ENCODE assay signal across 8 cellular contexts in the genomic region with DNA sequence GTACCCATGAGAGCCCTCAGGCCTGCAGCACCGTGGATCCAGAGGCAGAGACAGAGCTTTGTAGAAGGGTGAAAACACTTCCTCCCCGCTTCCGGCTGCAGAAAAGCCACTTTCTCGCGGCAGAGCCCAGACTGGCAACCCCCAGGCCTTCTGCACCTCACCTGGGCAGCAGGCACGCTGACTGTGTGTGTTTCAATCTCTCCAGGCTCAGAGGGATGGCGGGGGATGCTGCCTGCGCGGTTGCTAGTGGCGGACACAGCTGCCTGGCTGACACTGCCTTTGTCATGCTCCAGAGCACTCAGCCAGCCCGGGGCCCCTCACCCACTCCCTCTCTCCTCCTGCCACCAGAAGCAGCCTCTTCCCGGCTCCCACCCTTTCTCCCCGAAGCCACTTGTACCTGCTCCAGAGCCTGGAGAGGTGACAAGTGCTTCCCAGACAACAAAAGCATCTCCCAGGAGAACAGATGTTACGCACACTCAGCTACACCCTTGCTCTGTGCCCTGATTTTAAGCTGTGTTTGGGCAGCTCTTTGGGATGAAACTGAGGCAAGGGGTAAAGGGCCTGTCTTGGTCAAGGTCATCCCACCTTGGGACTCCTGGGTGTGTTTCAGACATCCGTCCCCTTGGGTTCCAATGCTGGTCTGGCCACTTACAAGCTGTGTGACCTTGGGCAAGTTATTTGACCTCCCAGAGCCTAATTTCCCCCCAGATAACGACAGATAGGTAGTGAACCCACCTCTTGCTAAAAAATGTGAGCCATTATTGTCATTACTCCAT. TPM values are rescaled to one million over a fixed set of nuclear protein-coding genes. Genes with fewer than 3 reads are reported as not detected.
DNase-seq lines count a peak whose midpoint lies in the region; ATAC-seq and TF ChIP-seq lines count a peak whose summit lies in the region.

No MANE protein-coding gene starts in this region.

- DNase-seq in NCI-H2081 (lab: John Stamatoyannopoulos, UW) = peak; percentile 42 to 45
- no peak for DNase-seq in NCI-H2081 treated with DMSO at 0.1 percent for 48 hours (lab: John Stamatoyannopoulos, UW)
- no peak for DNase-seq in RWPE1 (ENCODE audit: low spot score)
- no peak for DNase-seq in memory B cell (ENCODE audit: low spot score in 2 of 2)
- DNase-seq in type B pancreatic cell (ENCODE audit: extremely low spot score, unreplicated experiment) = no peak
- no peak for DNase-seq in medulla oblongata (ENCODE audit: extremely low spot score)
- no peak for DNase-seq in AG20443 (ENCODE audit: low spot score)

- CTCF ChIA-PET in RWPE1 (lab: Yijun Ruan, JAX) = interaction anchor here (0.6 to 1.2 kb wide), 4 partner anchors 14 to 23 kb away, joined by 3 to 4 read pairs (median 3); no protein-coding TSS in a partner anchor

- POLR2A ChIA-PET in RWPE1 (lab: Yijun Ruan, JAX; ENCODE audit: low non-redundant PET) = no interaction called here

- H3K9me3 Mint-ChIP-seq in brain = peaks cover 0 to 3% (median 0%) of the 10 kb centered on the region in 5 experiments
- no peaks in the 10 kb centered on the region for H3K9me3 Mint-ChIP-seq in memory B cell
- H3K9me3 Mint-ChIP-seq in type B pancreatic cell = no peaks in the 10 kb centered on the region

- peak overlapping the region; percentile 99 for H3K27ac ChIP-seq in RWPE1

- TF ChIP-seq CTCF in RWPE1 (conservative IDR thresholded peaks at IDR 0.05; ENCODE audit: low read depth) = no peak
- no peak for TF ChIP-seq CTCF in brain (conservative IDR thresholded peaks at IDR 0.05)
- TF ChIP-seq CTCF in type B pancreatic cell (conservative IDR thresholded peaks at IDR 0.05) = no peak

- H3K4me3 Mint-ChIP-seq in brain (peak overlapping the region; percentile 27 to 85 (median 78)), memory B cell (peak overlapping the region; percentile 90), type B pancreatic cell (peak overlapping the region; percentile 88)

- H3K4me1 Mint-ChIP-seq in brain (peaks cover 45% of the 10 kb centered on the region), memory B cell (peaks cover 13% of the 10 kb centered on the region), type B pancreatic cell (ENCODE audit: unreplicated experiment) (peaks cover 36% of the 10 kb centered on the region)

- H3K36me3 Mint-ChIP-seq in brain = no peaks in the 10 kb centered on the region
- no peaks in the 10 kb centered on the region for H3K36me3 Mint-ChIP-seq in memory B cell
- no peaks in the 10 kb centered on the region for H3K36me3 Mint-ChIP-seq in type B pancreatic cell

- H3K27me3 Mint-ChIP-seq in brain = no peaks in the 10 kb centered on the region
- H3K27me3 Mint-ChIP-seq in memory B cell = no peaks in the 10 kb centered on the region
- H3K27me3 Mint-ChIP-seq in type B pancreatic cell = no peaks in the 10 kb centered on the region

- H3K27ac Mint-ChIP-seq in brain (peak overlapping the region; percentile 51 to 95 (median 89)), memory B cell (peak overlapping the region; percentile 96), type B pancreatic cell (peak overlapping the region; percentile 92)

- ATAC-seq in memory B cell (ENCODE audit: low read depth) = peak; percentile 8

RNA-seq across cellular contexts. Expression of a gene that starts 9.2 kb away (rescaled TPM):
- 17.2 TPM for polyA plus RNA-seq in brain (ENCODE audit: insufficient read depth, low read depth, low replicate concordance)
- total RNA-seq in type B pancreatic cell (ENCODE audit: low replicate concordance) = 13.1 and 23.0 TPM in 2 replicates

RNA-seq across cellular contexts. Expression of a gene that starts 33.8 kb away (rescaled TPM):
- polyA plus RNA-seq in brain (ENCODE audit: insufficient read depth, low read depth, low replicate concordance) = 12.2 TPM
- total RNA-seq in type B pancreatic cell (ENCODE audit: low replicate concordance) = 11.8 and 27.0 TPM in 2 replicates

RNA-seq across cellular contexts. Expression of a gene that starts 44.5 kb away (rescaled TPM):
- 64.4 TPM for polyA plus RNA-seq in brain (ENCODE audit: insufficient read depth, low read depth, low replicate concordance)
- 30.5 and 39.3 TPM in 2 replicates for total RNA-seq in type B pancreatic cell (ENCODE audit: low replicate concordance)

Comparison
In these comparisons a context has a peak if more than half of its experiments do, and no peak if none do; other contexts are left out.
1. DNase-seq: peak in NCI-H2081 (2 of 2); none in NCI-H2081 treated with DMSO at 0.1 percent for 48 hours (single experiment), RWPE1 (single experiment), memory B cell (0 of 2), type B pancreatic cell (single experiment), medulla oblongata (single experiment) and AG20443 (single experiment).
2. Peak in every context shown above with its lines, with median percentiles within 50 percentile points of each other: H3K27ac Mint-ChIP-seq and H3K4me3 Mint-ChIP-seq.